In genomic region chr4:138062929-138063328, GRCh38 we compare ENCODE assay signal across 15 cellular contexts.
A peak's percentile ranks its signal among the peaks of the same experiment; 100 is the strongest.
DNase-seq lines count a peak whose midpoint lies in the region; ATAC-seq and TF ChIP-seq lines count a peak whose summit lies in the region.
"Had no signal": no experiment of that assay in that cellular context is flagged by ENCODE, and none has a peak within 500 bp of the region (broad histone marks: within the 10 kb centered on the region; RNA-seq: fewer than 3 reads in every experiment).

No MANE protein-coding gene starts in this region.

- H2AFZ ChIP-seq in mammary epithelial cell (ENCODE audit: low read depth, low read length): peak overlapping the region; percentile 38

- peak; percentile 22 for DNase-seq in A673 (ENCODE audit: low spot score)
- DNase-seq in HT1080 (ENCODE audit: low read depth): peak; percentile 62
- peak; percentile 32 for DNase-seq in mammary epithelial cell
- DNase-seq in iPS DF 19.7 (ENCODE audit: low read depth, low spot score): peak; percentile 15
- no peak for DNase-seq in NCI-H1436 (lab: John Stamatoyannopoulos, UW)
- DNase-seq in sigmoid colon: no peak
- DNase-seq in natural killer cell treated with Interleukin-12 subunit alpha and Interleukin-12 subunit beta and Interleukin-15 and Interleukin-18, amount 100 ng/mL, for 72 hours (ENCODE audit: low spot score): no peak
- no peak for DNase-seq in KG1 (lab: John Stamatoyannopoulos, UW)
- DNase-seq: activated CD4-positive, alpha-beta T cell treated with anti-CD3 and anti-CD28 coated beads, Interleukin-2, amount 50 U/mL, for 4 hours; activated effector memory CD4-positive, alpha-beta T cell treated with anti-CD3 and anti-CD28 coated beads, Interleukin-2, amount 50 U/mL, for 16 hours; DND-41; NCI-H2081; stimulated activated CD4-positive, alpha-beta T cell treated with anti-CD3 and anti-CD28 coated beads, Interleukin-15, amount 100 ng/mL, for 24 hours; T-helper 1 cell; upper lobe of left lung had no signal

- WGBS in mammary epithelial cell (ENCODE audit: low coverage, missing lambda C conversion rate): 90% methylated on average over 1 of the region's 2 CpGs
- WGBS in sigmoid colon, 2 donors: 91 to 93% methylated on average over 2 of the region's 2 CpGs

- no peak overlapping the region for H3K9ac ChIP-seq in mammary epithelial cell (ENCODE audit: insufficient read depth, low read length)

- H3K79me2 ChIP-seq in mammary epithelial cell (ENCODE audit: insufficient read depth, low read length): no peaks in the 10 kb centered on the region

- no peak for TF ChIP-seq POLR2A in sigmoid colon (IDR thresholded peaks at IDR 0.05)

- intact Hi-C loops in A673 (cut with micrococcal nuclease; ENCODE audit: unreplicated experiment) (no loop called here), mammary epithelial cell (cut with micrococcal nuclease) (loop anchor here (1.0 kb wide), 1 partner anchor 243 kb away; no protein-coding TSS in a partner anchor), sigmoid colon (cut with DNase I) (no loop called here)

- CTCF ChIA-PET in A673 (lab: Charles Lee): interaction anchor here (0.6 kb wide), 1 partner anchor 916 kb away, joined by 7 read pairs; no protein-coding TSS in a partner anchor
- CTCF ChIA-PET in mammary epithelial cell (lab: Charles Lee; ENCODE audit: low non-redundant PET): no interaction called here

- H3K4me3 Mint-ChIP-seq in natural killer cell treated with Interleukin-12 subunit alpha and Interleukin-12 subunit beta and Interleukin-15 and Interleukin-18, amount 100 ng/mL, for 72 hours: no peak overlapping the region

- H3K9me3 Mint-ChIP-seq in natural killer cell treated with Interleukin-12 subunit alpha and Interleukin-12 subunit beta and Interleukin-15 and Interleukin-18, amount 100 ng/mL, for 72 hours: peaks cover 14% of the 10 kb centered on the region

- no peak overlapping the region for H3K4me3 ChIP-seq in A673 (ENCODE audit: low read depth, low read length, poor library complexity, severe bottlenecking)
- H3K4me3 ChIP-seq in mammary epithelial cell (replicated peaks in 1 of 3; ENCODE audit: insufficient read depth in 1 of 3, low read depth in 2 of 3, low read length in 3 of 3): no peak overlapping the region
- no peak overlapping the region for H3K4me3 ChIP-seq in sigmoid colon
- H3K4me3 ChIP-seq: upper lobe of left lung had no signal

- H3K4me1 Mint-ChIP-seq in natural killer cell treated with Interleukin-12 subunit alpha and Interleukin-12 subunit beta and Interleukin-15 and Interleukin-18, amount 100 ng/mL, for 72 hours (ENCODE audit: low read depth in 2 of 2): no peaks in the 10 kb centered on the region

- H3K27me3 Mint-ChIP-seq in natural killer cell treated with Interleukin-12 subunit alpha and Interleukin-12 subunit beta and Interleukin-15 and Interleukin-18, amount 100 ng/mL, for 72 hours: no peaks in the 10 kb centered on the region

- no peaks in the 10 kb centered on the region for H3K4me1 ChIP-seq in A673 (ENCODE audit: insufficient read depth, low read length, poor library complexity, severe bottlenecking)
- no peaks in the 10 kb centered on the region for H3K4me1 ChIP-seq in mammary epithelial cell (ENCODE audit: insufficient read depth, low read length)
- H3K4me1 ChIP-seq in sigmoid colon: no peaks in the 10 kb centered on the region
- H3K4me1 ChIP-seq: upper lobe of left lung had no signal

- H3K36me3 Mint-ChIP-seq in natural killer cell treated with Interleukin-12 subunit alpha and Interleukin-12 subunit beta and Interleukin-15 and Interleukin-18, amount 100 ng/mL, for 72 hours: peaks cover 5% of the 10 kb centered on the region

- no peaks in the 10 kb centered on the region for H3K27me3 ChIP-seq in A673 (replicated peaks; ENCODE audit: insufficient read depth, low read depth, low read length, poor library complexity)
- no peaks in the 10 kb centered on the region for H3K27me3 ChIP-seq in mammary epithelial cell (ENCODE audit: insufficient read depth, low read length)
- no peaks in the 10 kb centered on the region for H3K27me3 ChIP-seq in sigmoid colon
- H3K27me3 ChIP-seq: upper lobe of left lung had no signal

- H3K36me3 ChIP-seq in A673 (ENCODE audit: insufficient read depth, low read length, poor library complexity, severe bottlenecking) (no peaks in the 10 kb centered on the region), mammary epithelial cell (ENCODE audit: insufficient read depth, low read length) (no peaks in the 10 kb centered on the region), sigmoid colon (no peaks in the 10 kb centered on the region)
- H3K36me3 ChIP-seq: upper lobe of left lung had no signal

- TF ChIP-seq EP300 in sigmoid colon (IDR thresholded peaks at IDR 0.05): no peak

- no peak overlapping the region for H3K4me2 ChIP-seq in mammary epithelial cell (ENCODE audit: insufficient read depth, low read depth, low read length)

- TF ChIP-seq CTCF in A673 (conservative IDR thresholded peaks at IDR 0.05; ENCODE audit: low read depth, low read length): 0 out of 2 replicates have a peak, but pooled peaks have one; percentile 12
- no peak for TF ChIP-seq CTCF in mammary epithelial cell (conservative IDR thresholded peaks at IDR 0.05 in 1 of 2, IDR thresholded peaks at IDR 0.05 in 1 of 2; ENCODE audit: extremely low read depth in 1 of 2, insufficient read depth in 1 of 2, low read depth in 1 of 2, low read length in 2 of 2)
- no peak for TF ChIP-seq CTCF in sigmoid colon (IDR thresholded peaks at IDR 0.05)

- dilution Hi-C loops in mammary epithelial cell (cut with HindIII; ENCODE audit: low sequenced_read_pairs): no loop called here

- H3K27ac ChIP-seq in A673 (ENCODE audit: low read depth, low read length, poor library complexity, severe bottlenecking) (no peak overlapping the region), mammary epithelial cell (ENCODE audit: insufficient read depth, low read depth, low read length) (no peak overlapping the region), sigmoid colon (no peak overlapping the region)
- H3K27ac ChIP-seq: upper lobe of left lung had no signal

- H3K9me3 ChIP-seq in A673 (ENCODE audit: low read depth, low read length, poor library complexity, severe bottlenecking) (no peaks in the 10 kb centered on the region), mammary epithelial cell (replicated peaks; ENCODE audit: insufficient read depth, low read length) (no peaks in the 10 kb centered on the region), sigmoid colon (no peaks in the 10 kb centered on the region)

- POLR2A ChIA-PET in A673 (lab: Charles Lee; ENCODE audit: low non-redundant PET): no interaction called here

- BruUV-seq in A673 (replicated peaks; lab: Mats Ljungman, UMichigan) (no TSS peak), mammary epithelial cell (replicated peaks; lab: Mats Ljungman, UMichigan) (no TSS peak)

- in situ Hi-C loops in mammary epithelial cell (cut with MboI; ENCODE audit: low sequenced_read_pairs in 2 of 2): no loop called here

- H3K27ac Mint-ChIP-seq in natural killer cell treated with Interleukin-12 subunit alpha and Interleukin-12 subunit beta and Interleukin-15 and Interleukin-18, amount 100 ng/mL, for 72 hours: no peak overlapping the region

- no peaks in the 10 kb centered on the region for H4K20me1 ChIP-seq in mammary epithelial cell (ENCODE audit: insufficient read depth, low read length)

- no peak for ATAC-seq in natural killer cell treated with Interleukin-12 subunit alpha and Interleukin-12 subunit beta and Interleukin-15 and Interleukin-18, amount 100 ng/mL, for 72 hours

Comparison
In these comparisons a context has a peak if more than half of its experiments do, and no peak if none do; other contexts are left out.
1. DNase-seq: peak in A673 (single experiment), HT1080 (single experiment), mammary epithelial cell (single experiment) and iPS DF 19.7 (single experiment); none in NCI-H1436 (single experiment), sigmoid colon (single experiment), natural killer cell treated with Interleukin-12 subunit alpha and Interleukin-12 subunit beta and Interleukin-15 and Interleukin-18, amount 100 ng/mL, for 72 hours (single experiment) and KG1 (single experiment).